ENCODE assay signal across 14 cellular contexts in genomic region chr3:179760944-179761343, GRCh38.
DNase-seq lines count a peak whose midpoint lies in the region; ATAC-seq lines count a peak whose summit lies in the region.
"Had no signal": no experiment of that assay in that cellular context is flagged by ENCODE, and none has a peak within 500 bp of the region (broad histone marks: within the 10 kb centered on the region; RNA-seq: fewer than 3 reads in every experiment).

No MANE protein-coding gene starts in this region.

- H3K9me3 ChIP-seq in MG63, result no peaks in the 10 kb centered on the region

- H3K36me3 ChIP-seq in MG63, result peaks cover 18% of the 10 kb centered on the region

- H3K27me3 ChIP-seq in MG63, result no peaks in the 10 kb centered on the region

- in situ Hi-C loops in Caki2 (cut with HindIII; ENCODE audit: low pct_unique_long_range_greater_than_20kb, low sequenced_read_pairs), result no loop called here

- no peak for ATAC-seq in HG03442 (IDR thresholded peaks at IDR 0.05; ENCODE audit: unreplicated experiment)
- no peak for ATAC-seq in GM19467 (IDR thresholded peaks at IDR 0.05; ENCODE audit: unreplicated experiment)
- ATAC-seq: CD8-positive, alpha-beta T cell had no signal

- DNase-seq in Caki2 (ENCODE audit: low read depth) (peak; percentile 26), MG63 (peak; percentile 25), astrocyte of the hippocampus (ENCODE audit: low read depth, low spot score) (peak; percentile 10), kidney tubule cell (ENCODE audit: low spot score) (peak; percentile 35), NCI-H128 (lab: John Stamatoyannopoulos, UW; ENCODE audit: unreplicated experiment) (no peak)
- DNase-seq in activated T-cell treated with anti-CD3 and anti-CD28 coated beads, Interleukin-2, amount 50 U/mL, for 48 hours, result no peak
- DNase-seq: activated B cell treated with CpG ODN at 0.5 μM for 24 hours; CD8-positive, alpha-beta T cell; hippocampal formation; midbrain; NCI-H146 had no signal

- no peak overlapping the region for H3K4me3 ChIP-seq in MG63
- H3K4me3 ChIP-seq: PC-9 had no signal

Comparison
In these comparisons a context has a peak if more than half of its experiments do, and no peak if none do; other contexts are left out.
1. DNase-seq: peak in Caki2 (single experiment), MG63 (single experiment), astrocyte of the hippocampus (single experiment) and kidney tubule cell (single experiment); none in activated T-cell treated with anti-CD3 and anti-CD28 coated beads, Interleukin-2, amount 50 U/mL, for 48 hours (0 of 2) and NCI-H128 (single experiment).